Comparison of ENCODE assay signal across 19 cellular contexts in the genomic region with DNA sequence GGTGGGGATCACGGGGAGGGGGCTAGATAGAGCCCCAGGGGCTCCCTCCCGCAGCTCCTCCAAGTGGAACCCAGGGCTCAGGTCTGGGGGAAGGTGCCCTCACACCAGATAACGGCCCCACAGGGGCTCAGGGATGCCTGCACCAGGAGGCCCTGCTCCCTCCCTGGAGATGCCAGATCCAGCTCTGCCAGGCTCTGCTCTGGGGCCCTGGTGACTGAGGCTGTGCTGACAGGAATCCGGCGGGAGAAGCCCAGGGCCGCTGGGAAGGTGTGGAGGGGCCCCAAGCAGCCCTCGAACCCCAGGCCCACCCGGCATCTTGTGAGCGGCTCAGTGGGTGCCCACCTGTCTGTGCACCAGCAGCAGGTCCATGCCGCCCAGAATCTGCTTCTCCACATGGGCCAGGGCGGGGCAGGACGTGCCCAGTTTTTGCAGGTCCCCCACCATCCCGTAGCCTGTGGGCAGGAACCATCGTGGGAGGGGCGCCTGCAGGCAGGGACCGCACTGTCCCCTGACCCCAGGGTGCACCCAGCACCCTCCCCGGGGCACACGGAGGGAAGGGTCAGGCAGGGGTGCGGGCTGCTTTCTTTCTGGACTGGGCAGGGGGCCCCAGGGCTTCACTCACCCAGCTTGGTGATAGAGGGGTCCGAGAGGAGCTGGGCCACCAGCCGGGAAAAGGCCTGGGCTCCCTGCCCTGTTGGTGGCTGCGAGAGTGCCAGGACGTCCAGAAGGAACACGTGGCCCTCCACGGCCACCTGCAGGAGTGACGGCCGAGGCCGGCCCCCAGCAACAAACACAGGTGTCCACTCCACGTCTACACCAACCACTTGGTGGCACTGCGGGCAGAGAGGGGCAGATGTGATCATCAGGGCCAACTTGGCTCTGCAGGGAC. TPM values are rescaled to one million over a fixed set of nuclear protein-coding genes. Genes with fewer than 3 reads are reported as not detected.
DNase-seq lines count a peak whose midpoint lies in the region; ATAC-seq and TF ChIP-seq lines count a peak whose summit lies in the region.
"Had no signal": no experiment of that assay in that cellular context is flagged by ENCODE, and none has a peak within 500 bp of the region (broad histone marks: within the 10 kb centered on the region; RNA-seq: fewer than 3 reads in every experiment).

No MANE protein-coding gene starts in this region.

- peaks cover 4% of the 10 kb centered on the region for H3K9me3 Mint-ChIP-seq in activated CD8-positive, alpha-beta T cell treated with anti-CD3 and anti-CD28 coated beads for 36 hours
- H3K9me3 Mint-ChIP-seq in activated CD8-positive, alpha-beta T cell treated with anti-CD3 and anti-CD28 coated beads, Interleukin-2, amount 10 ng/mL, durations not matched to agents 7 days and 5 days (ENCODE audit: insufficient read depth): no peaks in the 10 kb centered on the region

- no peak for TF ChIP-seq CTCF in activated CD8-positive, alpha-beta T cell treated with anti-CD3 and anti-CD28 coated beads for 36 hours (IDR thresholded peaks at IDR 0.05)
- peak; percentile 35 for TF ChIP-seq CTCF in VCaP (conservative IDR thresholded peaks at IDR 0.05)

- peaks cover 3% of the 10 kb centered on the region for H3K36me3 Mint-ChIP-seq in activated CD8-positive, alpha-beta T cell treated with anti-CD3 and anti-CD28 coated beads for 36 hours (ENCODE audit: low read depth)
- H3K36me3 Mint-ChIP-seq in activated CD8-positive, alpha-beta T cell treated with anti-CD3 and anti-CD28 coated beads, Interleukin-2, amount 10 ng/mL, durations not matched to agents 7 days and 5 days (ENCODE audit: low read depth): no peaks in the 10 kb centered on the region

- no peak overlapping the region for H3K4me3 Mint-ChIP-seq in activated CD8-positive, alpha-beta T cell treated with anti-CD3 and anti-CD28 coated beads for 36 hours
- H3K4me3 Mint-ChIP-seq in activated CD8-positive, alpha-beta T cell treated with anti-CD3 and anti-CD28 coated beads, Interleukin-2, amount 10 ng/mL, durations not matched to agents 7 days and 5 days: no peak overlapping the region
- H3K4me3 Mint-ChIP-seq: HFFc6 had no signal

- no peak overlapping the region for H3K27ac Mint-ChIP-seq in activated CD8-positive, alpha-beta T cell treated with anti-CD3 and anti-CD28 coated beads for 36 hours
- no peak overlapping the region for H3K27ac Mint-ChIP-seq in activated CD8-positive, alpha-beta T cell treated with anti-CD3 and anti-CD28 coated beads, Interleukin-2, amount 10 ng/mL, durations not matched to agents 7 days and 5 days
- H3K27ac Mint-ChIP-seq: HFFc6 had no signal

- ATAC-seq in activated CD8-positive, alpha-beta T cell treated with anti-CD3 and anti-CD28 coated beads for 36 hours: no peak
- no peak for ATAC-seq in activated CD8-positive, alpha-beta T cell treated with anti-CD3 and anti-CD28 coated beads, Interleukin-2, amount 10 ng/mL, durations not matched to agents 7 days and 5 days
- no peak for ATAC-seq in GM18867 (IDR thresholded peaks at IDR 0.05; ENCODE audit: unreplicated experiment)

- no peak overlapping the region for H3K27ac ChIP-seq in VCaP

- DNase-seq in activated CD8-positive, alpha-beta T cell treated with anti-CD3 and anti-CD28 coated beads for 36 hours: peak; percentile 11
- DNase-seq in activated CD8-positive, alpha-beta T cell treated with anti-CD3 and anti-CD28 coated beads, Interleukin-2, amount 10 ng/mL, durations not matched to agents 7 days and 5 days: no peak
- DNase-seq in HT-29 (ENCODE audit: low spot score) (peak; percentile 22), posterior vena cava (ENCODE audit: low spot score) (peak; percentile 78), ureter (ENCODE audit: low spot score) (no peak), cerebellar cortex (ENCODE audit: low spot score) (no peak)
- DNase-seq: 8988T; Caco-2; DMS79; GOT3; HFFc6; MV-4-11; NCI-H1436; NCI-H2029 treated with DMSO at 0.1 percent for 48 hours; NCI-H524 treated with DMSO at 0.1 percent for 48 hours; NK-92 treated with Interleukin-12 subunit alpha and Interleukin-12 subunit beta, amount 100 ng/mL, for 24 hours had no signal

- POLR2A ChIA-PET in activated CD8-positive, alpha-beta T cell treated with anti-CD3 and anti-CD28 coated beads for 36 hours (lab: Charles Lee): no interaction called here
- POLR2A ChIA-PET in activated CD8-positive, alpha-beta T cell treated with anti-CD3 and anti-CD28 coated beads, Interleukin-2, amount 10 ng/mL, durations not matched to agents 7 days and 5 days (lab: Charles Lee): no interaction called here

- intact Hi-C loops in activated CD8-positive, alpha-beta T cell treated with anti-CD3 and anti-CD28 coated beads for 36 hours (cut with micrococcal nuclease): no loop called here
- intact Hi-C loops in posterior vena cava (cut with DNase I): no loop called here

- CTCF ChIA-PET in activated CD8-positive, alpha-beta T cell treated with anti-CD3 and anti-CD28 coated beads for 36 hours (lab: Charles Lee): interaction anchor here (1.0 kb wide), 1 partner anchor 72 kb away, joined by 3 read pairs; the partner anchor contains the start of gene EXD3
- CTCF ChIA-PET in activated CD8-positive, alpha-beta T cell treated with anti-CD3 and anti-CD28 coated beads, Interleukin-2, amount 10 ng/mL, durations not matched to agents 7 days and 5 days (lab: Charles Lee): no interaction called here

- H3K4me1 Mint-ChIP-seq in activated CD8-positive, alpha-beta T cell treated with anti-CD3 and anti-CD28 coated beads for 36 hours (ENCODE audit: low read depth): no peaks in the 10 kb centered on the region
- H3K4me1 Mint-ChIP-seq in activated CD8-positive, alpha-beta T cell treated with anti-CD3 and anti-CD28 coated beads, Interleukin-2, amount 10 ng/mL, durations not matched to agents 7 days and 5 days (ENCODE audit: low read depth): no peaks in the 10 kb centered on the region

- H3K27me3 Mint-ChIP-seq in activated CD8-positive, alpha-beta T cell treated with anti-CD3 and anti-CD28 coated beads for 36 hours: no peaks in the 10 kb centered on the region
- H3K27me3 Mint-ChIP-seq in activated CD8-positive, alpha-beta T cell treated with anti-CD3 and anti-CD28 coated beads, Interleukin-2, amount 10 ng/mL, durations not matched to agents 7 days and 5 days (ENCODE audit: low read depth): no peaks in the 10 kb centered on the region

RNA-seq across cellular contexts. Expression of gene NRARP, which starts 48.9 kb away (rescaled TPM):
- total RNA-seq in activated CD8-positive, alpha-beta T cell treated with anti-CD3 and anti-CD28 coated beads for 36 hours: 1 to 10 TPM; 3.3 to 4.4 TPM
- total RNA-seq in activated CD8-positive, alpha-beta T cell treated with anti-CD3 and anti-CD28 coated beads, Interleukin-2, amount 10 ng/mL, durations not matched to agents 7 days and 5 days: 1 to 10 TPM; 1.4 to 1.5 TPM
- total RNA-seq in HT-29 (2014; rRNA removed; shearing (Covaris generic)): 107 and 116 TPM in 2 replicates
- total RNA-seq in posterior vena cava (1 to 10 TPM; 5.6 to 9.0 TPM), ureter (7.1 TPM)
- total RNA-seq: LHCN-M2 had no signal

Comparison
In these comparisons a context has a peak if more than half of its experiments do, and no peak if none do; other contexts are left out.
1. DNase-seq: peak in activated CD8-positive, alpha-beta T cell treated with anti-CD3 and anti-CD28 coated beads for 36 hours (single experiment), HT-29 (single experiment) and posterior vena cava (single experiment); none in activated CD8-positive, alpha-beta T cell treated with anti-CD3 and anti-CD28 coated beads, Interleukin-2, amount 10 ng/mL, durations not matched to agents 7 days and 5 days (single experiment), ureter (single experiment) and cerebellar cortex (single experiment).
2. RNA of gene NRARP, which starts 48.9 kb away (total RNA-seq): 107 to 116 TPM in HT-29; 5.6 to 9.0 TPM in posterior vena cava, 7.1 TPM in ureter (single experiment), 3.3 to 4.4 TPM in activated CD8-positive, alpha-beta T cell treated with anti-CD3 and anti-CD28 coated beads for 36 hours and 1.4 to 1.5 TPM in activated CD8-positive, alpha-beta T cell treated with anti-CD3 and anti-CD28 coated beads, Interleukin-2, amount 10 ng/mL, durations not matched to agents 7 days and 5 days; every median in the first group is over 10 times any median in the second.